2 cellular contexts compared by ENCODE assay signal in the genomic region with DNA sequence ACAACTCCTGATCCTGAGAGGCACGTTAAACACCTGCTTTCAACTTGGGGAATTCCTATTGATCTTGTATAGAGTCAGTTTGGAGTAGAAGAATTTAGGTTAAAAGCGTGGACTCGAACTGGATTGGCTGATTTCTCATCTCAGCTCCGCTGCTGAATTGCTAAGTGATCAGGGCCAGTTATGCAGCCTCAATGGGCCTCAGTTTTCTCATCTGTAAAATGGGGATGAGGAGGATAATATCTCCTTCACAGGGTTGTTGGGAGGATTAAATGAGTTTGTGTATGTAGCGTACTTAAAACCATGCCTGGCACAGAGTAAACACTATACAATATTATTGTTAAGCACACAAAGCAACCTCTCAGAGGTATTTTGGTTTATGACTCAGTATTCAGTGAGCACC.
TF ChIP-seq lines count a peak whose summit lies in the region.

No MANE protein-coding gene starts in this region.

TF ChIP-seq in HepG2, 621 proteins besides CTCF, POLR2A, EP300 and RAD21:
- TF ChIP-seq SP140L (CRISPR knock-in tag; IDR thresholded peaks at IDR 0.05; ENCODE audit: borderline replicate concordance), result no peak
- 0 out of 2 replicates have a peak, but pooled peaks have one; percentile 25 for TF ChIP-seq ZNF629 (CRISPR knock-in tag; conservative IDR thresholded peaks at IDR 0.05)
- TF ChIP-seq, protein P1, sequence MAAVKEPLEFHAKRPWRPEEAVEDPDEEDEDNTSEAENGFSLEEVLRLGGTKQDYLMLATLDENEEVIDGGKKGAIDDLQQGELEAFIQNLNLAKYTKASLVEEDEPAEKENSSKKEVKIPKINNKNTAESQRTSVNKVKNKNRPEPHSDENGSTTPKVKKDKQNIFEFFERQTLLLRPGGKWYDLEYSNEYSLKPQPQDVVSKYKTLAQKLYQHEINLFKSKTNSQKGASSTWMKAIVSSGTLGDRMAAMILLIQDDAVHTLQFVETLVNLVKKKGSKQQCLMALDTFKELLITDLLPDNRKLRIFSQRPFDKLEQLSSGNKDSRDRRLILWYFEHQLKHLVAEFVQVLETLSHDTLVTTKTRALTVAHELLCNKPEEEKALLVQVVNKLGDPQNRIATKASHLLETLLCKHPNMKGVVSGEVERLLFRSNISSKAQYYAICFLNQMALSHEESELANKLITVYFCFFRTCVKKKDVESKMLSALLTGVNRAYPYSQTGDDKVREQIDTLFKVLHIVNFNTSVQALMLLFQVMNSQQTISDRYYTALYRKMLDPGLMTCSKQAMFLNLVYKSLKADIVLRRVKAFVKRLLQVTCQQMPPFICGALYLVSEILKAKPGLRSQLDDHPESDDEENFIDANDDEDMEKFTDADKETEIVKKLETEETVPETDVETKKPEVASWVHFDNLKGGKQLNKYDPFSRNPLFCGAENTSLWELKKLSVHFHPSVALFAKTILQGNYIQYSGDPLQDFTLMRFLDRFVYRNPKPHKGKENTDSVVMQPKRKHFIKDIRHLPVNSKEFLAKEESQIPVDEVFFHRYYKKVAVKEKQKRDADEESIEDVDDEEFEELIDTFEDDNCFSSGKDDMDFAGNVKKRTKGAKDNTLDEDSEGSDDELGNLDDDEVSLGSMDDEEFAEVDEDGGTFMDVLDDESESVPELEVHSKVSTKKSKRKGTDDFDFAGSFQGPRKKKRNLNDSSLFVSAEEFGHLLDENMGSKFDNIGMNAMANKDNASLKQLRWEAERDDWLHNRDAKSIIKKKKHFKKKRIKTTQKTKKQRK (IDR thresholded peaks at IDR 0.05; ENCODE audit: low read length), result no peak
- TF ChIP-seq FOSL2 (CRISPR knock-in tag; IDR thresholded peaks at IDR 0.05), result no peak
- no peak for TF ChIP-seq SSRP1 (CRISPR knock-in tag; IDR thresholded peaks at IDR 0.05)
- no peak for TF ChIP-seq HMG20B (CRISPR knock-in tag; conservative IDR thresholded peaks at IDR 0.05)
- TF ChIP-seq ZNF264 (CRISPR knock-in tag; IDR thresholded peaks at IDR 0.05), result no peak
- TF ChIP-seq ZNF350 (CRISPR knock-in tag; IDR thresholded peaks at IDR 0.05; ENCODE audit: borderline replicate concordance, low read depth), result no peak

TF ChIP-seq in K562, 482 proteins besides CTCF, POLR2A, EP300 and RAD21:
- peak; percentile 52 to 71; a peak in 3 of 4 replicates for TF ChIP-seq KDM1A (IDR thresholded peaks at IDR 0.05)
- TF ChIP-seq TAF15 (IDR thresholded peaks at IDR 0.05; ENCODE audit: low read depth, low read length), result no peak
- no peak for TF ChIP-seq ZNF23 (CRISPR knock-in tag; IDR thresholded peaks at IDR 0.05)
- no peak for TF ChIP-seq CHCHD3 (CRISPR knock-in tag; IDR thresholded peaks at IDR 0.05)
- no peak for TF ChIP-seq ESRRB (CRISPR knock-in tag; IDR thresholded peaks at IDR 0.05; ENCODE audit: borderline replicate concordance)
- TF ChIP-seq, protein P2, sequence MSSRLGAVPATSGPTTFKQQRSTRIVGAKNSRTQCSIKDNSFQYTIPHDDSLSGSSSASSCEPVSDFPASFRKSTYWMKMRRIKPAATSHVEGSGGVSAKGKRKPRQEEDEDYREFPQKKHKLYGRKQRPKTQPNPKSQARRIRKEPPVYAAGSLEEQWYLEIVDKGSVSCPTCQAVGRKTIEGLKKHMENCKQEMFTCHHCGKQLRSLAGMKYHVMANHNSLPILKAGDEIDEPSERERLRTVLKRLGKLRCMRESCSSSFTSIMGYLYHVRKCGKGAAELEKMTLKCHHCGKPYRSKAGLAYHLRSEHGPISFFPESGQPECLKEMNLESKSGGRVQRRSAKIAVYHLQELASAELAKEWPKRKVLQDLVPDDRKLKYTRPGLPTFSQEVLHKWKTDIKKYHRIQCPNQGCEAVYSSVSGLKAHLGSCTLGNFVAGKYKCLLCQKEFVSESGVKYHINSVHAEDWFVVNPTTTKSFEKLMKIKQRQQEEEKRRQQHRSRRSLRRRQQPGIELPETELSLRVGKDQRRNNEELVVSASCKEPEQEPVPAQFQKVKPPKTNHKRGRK (tag; IDR thresholded peaks at IDR 0.05), result no peak
- peak; percentile 61 for TF ChIP-seq CHD4 (IDR thresholded peaks at IDR 0.05; ENCODE audit: insufficient read depth, insufficient replicate concordance, low read depth, low read length, poor library complexity, severe bottlenecking)
- TF ChIP-seq ZNF436 (CRISPR knock-in tag; IDR thresholded peaks at IDR 0.05), result no peak
- TF ChIP-seq, protein P3, sequence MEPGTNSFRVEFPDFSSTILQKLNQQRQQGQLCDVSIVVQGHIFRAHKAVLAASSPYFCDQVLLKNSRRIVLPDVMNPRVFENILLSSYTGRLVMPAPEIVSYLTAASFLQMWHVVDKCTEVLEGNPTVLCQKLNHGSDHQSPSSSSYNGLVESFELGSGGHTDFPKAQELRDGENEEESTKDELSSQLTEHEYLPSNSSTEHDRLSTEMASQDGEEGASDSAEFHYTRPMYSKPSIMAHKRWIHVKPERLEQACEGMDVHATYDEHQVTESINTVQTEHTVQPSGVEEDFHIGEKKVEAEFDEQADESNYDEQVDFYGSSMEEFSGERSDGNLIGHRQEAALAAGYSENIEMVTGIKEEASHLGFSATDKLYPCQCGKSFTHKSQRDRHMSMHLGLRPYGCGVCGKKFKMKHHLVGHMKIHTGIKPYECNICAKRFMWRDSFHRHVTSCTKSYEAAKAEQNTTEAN (CRISPR knock-in tag; IDR thresholded peaks at IDR 0.05), result no peak
- TF ChIP-seq SIRT6 (IDR thresholded peaks at IDR 0.05; ENCODE audit: low read depth, low read length), result no peak
- TF ChIP-seq, protein P4, sequence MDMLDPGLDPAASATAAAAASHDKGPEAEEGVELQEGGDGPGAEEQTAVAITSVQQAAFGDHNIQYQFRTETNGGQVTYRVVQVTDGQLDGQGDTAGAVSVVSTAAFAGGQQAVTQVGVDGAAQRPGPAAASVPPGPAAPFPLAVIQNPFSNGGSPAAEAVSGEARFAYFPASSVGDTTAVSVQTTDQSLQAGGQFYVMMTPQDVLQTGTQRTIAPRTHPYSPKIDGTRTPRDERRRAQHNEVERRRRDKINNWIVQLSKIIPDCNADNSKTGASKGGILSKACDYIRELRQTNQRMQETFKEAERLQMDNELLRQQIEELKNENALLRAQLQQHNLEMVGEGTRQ (CRISPR knock-in tag; IDR thresholded peaks at IDR 0.05), result no peak
- TF ChIP-seq, protein P5, sequence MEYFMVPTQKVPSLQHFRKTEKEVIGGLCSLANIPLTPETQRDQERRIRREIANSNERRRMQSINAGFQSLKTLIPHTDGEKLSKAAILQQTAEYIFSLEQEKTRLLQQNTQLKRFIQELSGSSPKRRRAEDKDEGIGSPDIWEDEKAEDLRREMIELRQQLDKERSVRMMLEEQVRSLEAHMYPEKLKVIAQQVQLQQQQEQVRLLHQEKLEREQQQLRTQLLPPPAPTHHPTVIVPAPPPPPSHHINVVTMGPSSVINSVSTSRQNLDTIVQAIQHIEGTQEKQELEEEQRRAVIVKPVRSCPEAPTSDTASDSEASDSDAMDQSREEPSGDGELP (CRISPR knock-in tag; IDR thresholded peaks at IDR 0.05; ENCODE audit: borderline replicate concordance), result no peak
- TF ChIP-seq, protein P6, sequence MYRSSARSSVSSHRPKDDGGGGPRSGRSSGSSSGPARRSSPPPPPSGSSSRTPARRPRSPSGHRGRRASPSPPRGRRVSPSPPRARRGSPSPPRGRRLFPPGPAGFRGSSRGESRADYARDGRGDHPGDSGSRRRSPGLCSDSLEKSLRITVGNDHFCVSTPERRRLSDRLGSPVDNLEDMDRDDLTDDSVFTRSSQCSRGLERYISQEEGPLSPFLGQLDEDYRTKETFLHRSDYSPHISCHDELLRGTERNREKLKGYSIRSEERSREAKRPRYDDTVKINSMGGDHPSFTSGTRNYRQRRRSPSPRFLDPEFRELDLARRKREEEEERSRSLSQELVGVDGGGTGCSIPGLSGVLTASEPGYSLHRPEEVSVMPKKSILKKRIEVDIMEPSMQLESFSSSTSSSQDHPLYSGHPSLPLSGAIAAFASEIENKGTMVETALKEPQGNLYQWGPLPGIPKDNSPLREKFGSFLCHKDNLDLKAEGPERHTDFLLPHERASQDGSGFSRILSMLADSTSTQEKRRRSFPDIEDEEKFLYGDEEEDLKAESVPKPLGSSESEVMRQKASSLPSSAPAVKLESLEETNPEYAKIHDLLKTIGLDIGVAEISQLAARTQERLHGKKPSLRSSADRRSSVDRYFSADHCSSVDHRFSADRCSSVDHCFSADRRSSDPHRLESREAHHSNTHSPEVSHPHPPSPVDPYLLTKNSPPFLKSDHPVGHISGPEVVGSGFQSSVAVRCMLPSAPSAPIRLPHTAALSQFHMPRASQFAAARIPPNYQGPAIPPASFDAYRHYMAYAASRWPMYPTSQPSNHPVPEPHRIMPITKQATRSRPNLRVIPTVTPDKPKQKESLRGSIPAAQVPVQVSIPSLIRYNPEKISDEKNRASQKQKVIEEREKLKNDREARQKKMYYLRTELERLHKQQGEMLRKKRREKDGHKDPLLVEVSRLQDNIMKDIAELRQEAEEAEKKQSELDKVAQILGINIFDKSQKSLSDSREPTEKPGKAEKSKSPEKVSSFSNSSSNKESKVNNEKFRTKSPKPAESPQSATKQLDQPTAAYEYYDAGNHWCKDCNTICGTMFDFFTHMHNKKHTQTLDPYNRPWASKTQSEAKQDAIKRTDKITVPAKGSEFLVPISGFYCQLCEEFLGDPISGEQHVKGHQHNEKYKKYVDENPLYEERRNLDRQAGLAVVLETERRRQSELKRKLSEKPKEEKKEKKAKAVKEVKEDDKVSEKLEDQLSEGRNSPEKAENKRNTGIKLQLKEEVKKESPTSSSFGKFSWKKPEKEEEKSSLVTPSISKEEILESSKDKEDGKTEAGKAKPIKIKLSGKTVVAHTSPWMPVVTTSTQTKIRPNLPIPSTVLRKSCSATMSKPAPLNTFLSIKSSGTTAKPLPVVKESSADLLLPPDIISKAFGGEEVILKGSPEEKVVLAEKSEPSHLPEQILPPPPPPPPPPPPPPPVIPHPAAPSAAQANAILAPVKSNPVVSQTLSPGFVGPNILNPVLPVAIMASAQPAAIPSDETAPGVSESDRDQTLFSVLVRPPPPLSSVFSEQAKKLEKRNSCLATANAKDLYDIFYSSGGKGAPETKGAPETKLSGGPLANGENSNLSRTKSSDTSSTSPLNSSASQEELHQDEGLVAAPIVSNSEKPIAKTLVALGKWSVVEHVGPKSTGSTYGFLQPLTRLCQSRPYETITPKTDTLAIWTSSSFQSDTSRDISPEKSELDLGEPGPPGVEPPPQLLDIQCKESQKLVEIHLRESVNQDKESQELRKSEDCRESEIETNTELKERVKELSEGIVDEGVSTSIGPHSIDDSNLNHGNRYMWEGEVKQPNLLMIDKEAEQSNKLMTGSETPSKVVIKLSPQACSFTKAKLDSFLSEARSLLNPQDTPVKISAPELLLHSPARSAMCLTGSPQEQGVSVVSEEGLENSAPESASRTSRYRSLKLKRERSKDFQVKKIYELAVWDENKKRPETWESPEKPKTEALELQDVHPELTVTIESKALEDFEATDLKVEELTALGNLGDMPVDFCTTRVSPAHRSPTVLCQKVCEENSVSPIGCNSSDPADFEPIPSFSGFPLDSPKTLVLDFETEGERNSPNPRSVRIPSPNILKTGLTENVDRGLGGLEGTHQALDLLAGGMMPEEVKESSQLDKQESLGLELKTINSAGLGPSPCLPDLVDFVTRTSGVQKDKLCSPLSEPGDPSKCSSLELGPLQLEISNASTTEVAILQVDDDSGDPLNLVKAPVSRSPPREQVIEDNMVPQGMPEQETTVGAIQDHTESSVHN (IDR thresholded peaks at IDR 0.05; ENCODE audit: borderline replicate concordance in 1 of 2, low read depth in 1 of 2), result no peak
- peak; percentile 87 for TF ChIP-seq BCOR (IDR thresholded peaks at IDR 0.05)
- no peak for TF ChIP-seq EZH2 (IDR thresholded peaks at IDR 0.05; ENCODE audit: borderline replicate concordance, low read depth, low read length)
- TF ChIP-seq POLR2AphosphoS2 (IDR thresholded peaks at IDR 0.05; ENCODE audit: low read length), result no peak
- TF ChIP-seq ZNF699 (CRISPR knock-in tag; IDR thresholded peaks at IDR 0.05; ENCODE audit: insufficient replicate concordance), result no peak
- peak; percentile 66 for TF ChIP-seq ADNP (tag; IDR thresholded peaks at IDR 0.05)
- TF ChIP-seq, protein P7, sequence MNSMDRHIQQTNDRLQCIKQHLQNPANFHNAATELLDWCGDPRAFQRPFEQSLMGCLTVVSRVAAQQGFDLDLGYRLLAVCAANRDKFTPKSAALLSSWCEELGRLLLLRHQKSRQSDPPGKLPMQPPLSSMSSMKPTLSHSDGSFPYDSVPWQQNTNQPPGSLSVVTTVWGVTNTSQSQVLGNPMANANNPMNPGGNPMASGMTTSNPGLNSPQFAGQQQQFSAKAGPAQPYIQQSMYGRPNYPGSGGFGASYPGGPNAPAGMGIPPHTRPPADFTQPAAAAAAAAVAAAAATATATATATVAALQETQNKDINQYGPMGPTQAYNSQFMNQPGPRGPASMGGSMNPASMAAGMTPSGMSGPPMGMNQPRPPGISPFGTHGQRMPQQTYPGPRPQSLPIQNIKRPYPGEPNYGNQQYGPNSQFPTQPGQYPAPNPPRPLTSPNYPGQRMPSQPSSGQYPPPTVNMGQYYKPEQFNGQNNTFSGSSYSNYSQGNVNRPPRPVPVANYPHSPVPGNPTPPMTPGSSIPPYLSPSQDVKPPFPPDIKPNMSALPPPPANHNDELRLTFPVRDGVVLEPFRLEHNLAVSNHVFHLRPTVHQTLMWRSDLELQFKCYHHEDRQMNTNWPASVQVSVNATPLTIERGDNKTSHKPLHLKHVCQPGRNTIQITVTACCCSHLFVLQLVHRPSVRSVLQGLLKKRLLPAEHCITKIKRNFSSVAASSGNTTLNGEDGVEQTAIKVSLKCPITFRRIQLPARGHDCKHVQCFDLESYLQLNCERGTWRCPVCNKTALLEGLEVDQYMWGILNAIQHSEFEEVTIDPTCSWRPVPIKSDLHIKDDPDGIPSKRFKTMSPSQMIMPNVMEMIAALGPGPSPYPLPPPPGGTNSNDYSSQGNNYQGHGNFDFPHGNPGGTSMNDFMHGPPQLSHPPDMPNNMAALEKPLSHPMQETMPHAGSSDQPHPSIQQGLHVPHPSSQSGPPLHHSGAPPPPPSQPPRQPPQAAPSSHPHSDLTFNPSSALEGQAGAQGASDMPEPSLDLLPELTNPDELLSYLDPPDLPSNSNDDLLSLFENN (IDR thresholded peaks at IDR 0.05; ENCODE audit: low read depth in 2 of 2, low read length in 2 of 2), result no peak
- TF ChIP-seq, protein P8, sequence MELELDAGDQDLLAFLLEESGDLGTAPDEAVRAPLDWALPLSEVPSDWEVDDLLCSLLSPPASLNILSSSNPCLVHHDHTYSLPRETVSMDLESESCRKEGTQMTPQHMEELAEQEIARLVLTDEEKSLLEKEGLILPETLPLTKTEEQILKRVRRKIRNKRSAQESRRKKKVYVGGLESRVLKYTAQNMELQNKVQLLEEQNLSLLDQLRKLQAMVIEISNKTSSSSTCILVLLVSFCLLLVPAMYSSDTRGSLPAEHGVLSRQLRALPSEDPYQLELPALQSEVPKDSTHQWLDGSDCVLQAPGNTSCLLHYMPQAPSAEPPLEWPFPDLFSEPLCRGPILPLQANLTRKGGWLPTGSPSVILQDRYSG (tag; conservative IDR thresholded peaks at IDR 0.05; ENCODE audit: low read depth), result no peak
- TF ChIP-seq RCOR1 (IDR thresholded peaks at IDR 0.05; ENCODE audit: borderline replicate concordance in 1 of 2, low read depth in 2 of 2, low read length in 2 of 2), result peak in 1 of 2 experiments; percentile 41; a peak in 1 of 4 replicates
- no peak for TF ChIP-seq ZC3H8 (IDR thresholded peaks at IDR 0.05)
- no peak for TF ChIP-seq ZNF561 (CRISPR knock-in tag; conservative IDR thresholded peaks at IDR 0.05)
- TF ChIP-seq COPS2 (conservative IDR thresholded peaks at IDR 0.05), result no peak
- TF ChIP-seq RBM25 (IDR thresholded peaks at IDR 0.05; ENCODE audit: low read depth, low read length, severe bottlenecking), result peak; percentile 85
- no peak for TF ChIP-seq TEAD1 (CRISPR knock-in tag; IDR thresholded peaks at IDR 0.05)
